Comparison of ENCODE assay signal across 25 cellular contexts in genomic region chr18:7601936-7602335, GRCh38. TPM values are rescaled to one million over a fixed set of nuclear protein-coding genes. Genes with fewer than 3 reads are reported as not detected.
"Had no signal": no experiment of that assay in that cellular context is flagged by ENCODE, and none has a peak within 500 bp of the region (broad histone marks: within the 10 kb centered on the region; RNA-seq: fewer than 3 reads in every experiment).

No MANE protein-coding gene starts in this region.

- H3K27ac ChIP-seq: brain microvascular endothelial cell, cardiac muscle cell had no signal

- H3K4me3 ChIP-seq: cardiac muscle cell, SJSA1 had no signal

- ATAC-seq: activated CD8-positive, alpha-beta memory T cell treated with anti-CD3 and anti-CD28 coated beads, Interleukin-2, amount 10 ng/mL, durations not matched to agents 7 days and 5 days; activated naive CD4-positive, alpha-beta T cell treated with anti-CD3 and anti-CD28 coated beads, Interleukin-2, amount 50 U/mL, for 72 hours; activated naive CD8-positive, alpha-beta T cell treated with anti-CD3 and anti-CD28 coated beads, Interleukin-2, amount 50 U/mL, for 24 hours; Panc1; SK-N-SH treated with all-trans-retinoic acid at 6 μM for 48 hours had no signal

- DNase-seq: activated B cell treated with CpG ODN at 0.5 μM for 24 hours; activated CD4-positive, alpha-beta T cell treated with anti-CD3 and anti-CD28 coated beads for 1 hour; activated CD4-positive, alpha-beta T cell treated with anti-CD3 and anti-CD28 coated beads, Interleukin-2, amount 10 ng/mL, durations not matched to agents 24 days and 14 days; activated CD4-positive, alpha-beta T cell treated with anti-CD3 and anti-CD28 coated beads, Interleukin-2, amount 50 U/mL, for 48 hours; activated CD8-positive, alpha-beta memory T cell treated with anti-CD3 and anti-CD28 coated beads, Interleukin-2, amount 10 ng/mL, durations not matched to agents 7 days and 5 days; activated effector memory CD4-positive, alpha-beta T cell treated with Interleukin-2 at 50 U/mL for 16 hours; activated naive CD4-positive, alpha-beta T cell; activated naive CD8-positive, alpha-beta T cell treated with anti-CD3 and anti-CD28 coated beads, Interleukin-2, amount 50 U/mL, for 24 hours; activated T-cell treated with anti-CD3 and anti-CD28 coated beads, Interleukin-2, amount 50 U/mL, for 24 hours; amniotic stem cell; NCI-H1092; NCI-H1417; NCI-H2029 treated with DMSO at 0.1 percent for 48 hours; NCI-H345; NCI-H510A; NCI-H526 treated with DMSO at 0.1 percent for 48 hours; NCI-H82; SHP77 had no signal

- H3K27me3 ChIP-seq: brain microvascular endothelial cell, cardiac muscle cell, SJSA1 had no signal

- H3K36me3 ChIP-seq: brain microvascular endothelial cell, cardiac muscle cell, SJSA1 had no signal

- H3K9me3 ChIP-seq: SJSA1 had no signal

RNA-seq across cellular contexts. Expression of gene PTPRM, which starts 34.8 kb away (rescaled TPM):
- total RNA-seq: OCI-LY7 had no signal
